Comparison of ENCODE assay signal across 8 cellular contexts in genomic region chr11:72041364-72042058, GRCh38. TPM values are rescaled to one million over a fixed set of nuclear protein-coding genes. Genes with fewer than 3 reads are reported as not detected.
DNase-seq lines count a peak whose midpoint lies in the region; ATAC-seq lines count a peak whose summit lies in the region.

No MANE protein-coding gene starts in this region.

- peaks cover 27% of the 10 kb centered on the region for H3K4me1 Mint-ChIP-seq in T-helper 2 cell treated with Interferon-gamma antibody and Interleukin-4, amounts not matched to agents 5 μg/mL and 100 μg/mL, for 36 hours (ENCODE audit: low read depth)

- no peak overlapping the region for H3K4me3 Mint-ChIP-seq in T-helper 2 cell treated with Interferon-gamma antibody and Interleukin-4, amounts not matched to agents 5 μg/mL and 100 μg/mL, for 36 hours

- H3K9me3 Mint-ChIP-seq in T-helper 2 cell treated with Interferon-gamma antibody and Interleukin-4, amounts not matched to agents 5 μg/mL and 100 μg/mL, for 36 hours, result no peaks in the 10 kb centered on the region

- peak overlapping the region; percentile 34 for H3K4me3 ChIP-seq in iPS-11a (ENCODE audit: low read depth, low read length)

- peak; percentile 85 for DNase-seq in G401 (ENCODE audit: low spot score)
- peak; percentile 27 for DNase-seq in NAMALWA (ENCODE audit: low spot score)
- DNase-seq in T-helper 2 cell treated with Interferon-gamma antibody and Interleukin-4, amounts not matched to agents 5 μg/mL and 100 μg/mL, for 36 hours (ENCODE audit: low spot score), result peak; percentile 11
- peak; percentile 56 to 95 for DNase-seq in T47D (ENCODE audit: low read depth in 1 of 2, low spot score in 1 of 2)
- peak; percentile 93 for DNase-seq in retina

- peaks cover 20% of the 10 kb centered on the region for H3K36me3 Mint-ChIP-seq in T-helper 2 cell treated with Interferon-gamma antibody and Interleukin-4, amounts not matched to agents 5 μg/mL and 100 μg/mL, for 36 hours (ENCODE audit: low read depth)

- in situ Hi-C loops in G401 (cut with HindIII; ENCODE audit: low sequenced_read_pairs) (no loop called here), T47D (cut with HindIII; ENCODE audit: low pct_unique_long_range_greater_than_20kb, low sequenced_read_pairs) (no loop called here)

- ATAC-seq in HG03039 (IDR thresholded peaks at IDR 0.05; ENCODE audit: unreplicated experiment), result no peak
- no peak for ATAC-seq in GM21515 (IDR thresholded peaks at IDR 0.05; ENCODE audit: unreplicated experiment)

- no peaks in the 10 kb centered on the region for H3K27me3 Mint-ChIP-seq in T-helper 2 cell treated with Interferon-gamma antibody and Interleukin-4, amounts not matched to agents 5 μg/mL and 100 μg/mL, for 36 hours (ENCODE audit: low read depth)

- no peak overlapping the region for H3K27ac Mint-ChIP-seq in T-helper 2 cell treated with Interferon-gamma antibody and Interleukin-4, amounts not matched to agents 5 μg/mL and 100 μg/mL, for 36 hours

RNA-seq across cellular contexts. Expression of gene NUMA1, which starts 38.8 kb away (rescaled TPM):
- 128 and 136 TPM in 2 replicates for total RNA-seq in G401 (2014; rRNA removed; shearing (Covaris generic))

RNA-seq across cellular contexts. Expression of gene LRRC51, which starts 39.1 kb away (rescaled TPM):
- 7.1 and 10.8 TPM in 2 replicates for total RNA-seq in G401 (2014; rRNA removed; shearing (Covaris generic))

RNA-seq across cellular contexts. Expression of gene IL18BP, which starts 42.8 kb away (rescaled TPM):
- 0.25 and 5.6 TPM in 2 replicates for total RNA-seq in G401 (2014; rRNA removed; shearing (Covaris generic))

Comparison
In these comparisons a context has a peak if more than half of its experiments do, and no peak if none do; other contexts are left out.
1. DNase-seq: peak in every context shown above with its lines; median percentile 93 in retina; 85 in G401; 76 in T47D; 27 in NAMALWA; 11 in T-helper 2 cell treated with Interferon-gamma antibody and Interleukin-4, amounts not matched to agents 5 μg/mL and 100 μg/mL, for 36 hours.